10 cellular contexts compared by ENCODE assay signal in genomic region chr16:68331879-68332410, GRCh38. TPM values are rescaled to one million over a fixed set of nuclear protein-coding genes. Genes with fewer than 3 reads are reported as not detected.
DNase-seq lines count a peak whose midpoint lies in the region; ATAC-seq, FAIRE-seq and TF ChIP-seq lines count a peak whose summit lies in the region.
"Had no signal": no experiment of that assay in that cellular context is flagged by ENCODE, and none has a peak within 500 bp of the region (broad histone marks: within the 10 kb centered on the region; RNA-seq: fewer than 3 reads in every experiment).

No MANE protein-coding gene starts in this region.

- intact Hi-C loops in heart right ventricle (cut with DNase I) (loop anchor here in 1 of 10 donors (5.0 kb wide), 1 partner anchor 90 kb away; no protein-coding TSS in a partner anchor), left cardiac atrium (cut with DNase I) (loop anchor here in 1 of 2 donors (5.0 kb wide), 1 partner anchor 85 kb away; the partner anchor contains the start of gene PLA2G15), right lobe of liver (cut with DNase I) (no loop called here), transverse colon (cut with DNase I; ENCODE audit: low total_unique reads) (no loop called here)

- H3K4me1 ChIP-seq in heart right ventricle: peaks cover 0 to 33% (median 18%) of the 10 kb centered on the region in 9 donors
- H3K4me1 ChIP-seq in right lobe of liver: peaks cover 0 to 37% (median 11%) of the 10 kb centered on the region in 4 donors
- peaks cover 0 to 15% (median 5%) of the 10 kb centered on the region in 4 donors for H3K4me1 ChIP-seq in transverse colon
- peaks cover 0 to 37% (median 16%) of the 10 kb centered on the region in 4 donors for H3K4me1 ChIP-seq in tibial nerve

- DNase-seq in heart right ventricle (no peak), left cardiac atrium (no peak), right lobe of liver (no peak), transverse colon (no peak), SK-N-DZ (ENCODE audit: low spot score) (no peak), HTR-8/SVneo (ENCODE audit: insufficient read length, low spot score) (no peak), tibial nerve (ENCODE audit: low spot score in 2 of 2) (no peak)
- DNase-seq: SHP77; stimulated activated naive CD8-positive, alpha-beta T cell treated with anti-CD3 and anti-CD28 coated beads, Interleukin-15, Interleukin-2, amounts not matched to agents 100 U/mL and 50 U/mL, for 24 hours had no signal

- ATAC-seq in heart right ventricle (peak in 1 of 8 donors; percentile 7), left cardiac atrium (no peak), right lobe of liver (peak in 3 of 4 donors; percentile 19 to 28 (median 26))
- ATAC-seq: stimulated activated naive CD8-positive, alpha-beta T cell treated with anti-CD3 and anti-CD28 coated beads, Interleukin-15, Interleukin-2, amounts not matched to agents 100 U/mL and 50 U/mL, for 24 hours had no signal

- in situ Hi-C loops in transverse colon (cut with MboI; ENCODE audit: low pct_ligation_motif_present in 1 of 4, low pct_unique_long_range_greater_than_20kb in 1 of 4, low sequenced_read_pairs in 3 of 4): loop anchor here in 2 of 4 donors (5.0 kb wide), 1 partner anchor 75 kb away; no protein-coding TSS in a partner anchor

- no peak for TF ChIP-seq POLR2A in right lobe of liver (IDR thresholded peaks at IDR 0.05)
- TF ChIP-seq POLR2A in transverse colon (IDR thresholded peaks at IDR 0.05): no peak
- no peak for TF ChIP-seq POLR2A in tibial nerve (IDR thresholded peaks at IDR 0.05)

- H3K27me3 ChIP-seq in heart right ventricle (no peaks in the 10 kb centered on the region), right lobe of liver (no peaks in the 10 kb centered on the region), transverse colon (no peaks in the 10 kb centered on the region), tibial nerve (no peaks in the 10 kb centered on the region)

- FAIRE-seq in HTR-8/SVneo (lab: Jason Lieb, UNC): no peak

- H3K36me3 ChIP-seq in heart right ventricle (peaks cover 0 to 69% (median 5%) of the 10 kb centered on the region in 9 donors), right lobe of liver (peaks cover 0 to 8% (median under 1%) of the 10 kb centered on the region in 4 donors), transverse colon (peaks cover 0 to 6% (median 0%) of the 10 kb centered on the region in 4 donors), tibial nerve (peaks cover 0 to 47% (median 0%) of the 10 kb centered on the region in 3 donors)

- H3K9me3 ChIP-seq in heart right ventricle (no peaks in the 10 kb centered on the region), right lobe of liver (no peaks in the 10 kb centered on the region), transverse colon (no peaks in the 10 kb centered on the region), tibial nerve (no peaks in the 10 kb centered on the region)

- no peak overlapping the region for H3K4me3 ChIP-seq in heart right ventricle
- no peak overlapping the region for H3K4me3 ChIP-seq in right lobe of liver
- H3K4me3 ChIP-seq in transverse colon: no peak overlapping the region
- H3K4me3 ChIP-seq in tibial nerve: no peak overlapping the region

- H3K27ac ChIP-seq in heart right ventricle (peak overlapping the region in 8 of 10 donors; percentile 17 to 74 (median 50)), angular gyrus (ENCODE audit: low read depth, low read length) (peak overlapping the region; percentile 32), right lobe of liver (peak overlapping the region; percentile 51 to 73 (median 61)), transverse colon (peak overlapping the region; percentile 24 to 61 (median 52)), tibial nerve (peak overlapping the region in 2 of 4 donors; percentile 47 to 56)

- no peak for TF ChIP-seq CTCF in heart right ventricle (IDR thresholded peaks at IDR 0.05)
- TF ChIP-seq CTCF in right lobe of liver (IDR thresholded peaks at IDR 0.05): no peak
- no peak for TF ChIP-seq CTCF in transverse colon (IDR thresholded peaks at IDR 0.05)
- TF ChIP-seq CTCF in tibial nerve (IDR thresholded peaks at IDR 0.05): no peak

- TF ChIP-seq EP300 in transverse colon (IDR thresholded peaks at IDR 0.05; ENCODE audit: low read depth): no peak
- TF ChIP-seq EP300 in tibial nerve (IDR thresholded peaks at IDR 0.05): no peak

- 22 to 36% methylated on average over 4 of the region's 4 CpGs for WGBS in heart right ventricle, 2 donors
- 9% methylated on average over 3 of the region's 4 CpGs for WGBS in right lobe of liver (ENCODE audit: insufficient coverage, low coverage, low lambda C conversion rate, missing lambda C conversion rate)
- 36 to 40% methylated on average over 2 to 4 of the region's 4 CpGs for WGBS in transverse colon (ENCODE audit: low coverage in 1 of 2), 2 donors
- 19 to 21% methylated on average over 4 of the region's 4 CpGs for WGBS in tibial nerve, 2 donors

RNA-seq across cellular contexts. Expression of gene PRMT7, which starts 21.1 kb away (rescaled TPM):
- 10 to 100 TPM; 22.0 to 39.2 (median 30.7) TPM for total RNA-seq in heart right ventricle
- polyA plus RNA-seq in heart right ventricle: 10 to 100 TPM; 18.1 to 57.8 TPM
- 10 to 100 TPM; 24.3 to 24.9 TPM for total RNA-seq in left cardiac atrium
- total RNA-seq in right lobe of liver: 10 to 100 TPM; 13.1 to 28.3 (median 21.1) TPM
- total RNA-seq in transverse colon: 100 to 1,000 TPM in 1 of 4 donors, 10 to 100 TPM in 3; 20.6 to 115 (median 38.5) TPM
- polyA plus RNA-seq in SK-N-DZ (2014; cell fraction: cytosol; rRNA removed): 53.7 and 60.6 TPM in 2 replicates
- polyA plus RNA-seq in SK-N-DZ (2014; cell fraction: nucleus; rRNA removed): 116 and 144 TPM in 2 replicates
- total RNA-seq in tibial nerve: 10 to 100 TPM; 74.1 to 91.5 (median 78.0) TPM

RNA-seq across cellular contexts. Expression of gene SLC7A6OS, which starts 21.2 kb away (rescaled TPM):
- total RNA-seq in heart right ventricle (10 to 100 TPM in 9 of 10 donors, 1 to 10 TPM in 1; 9.9 to 14.4 (median 12.8) TPM), left cardiac atrium (10 to 100 TPM; 10.2 to 10.7 TPM), right lobe of liver (1 to 10 TPM; 4.0 to 5.4 (median 4.8) TPM), transverse colon (10 to 100 TPM in 3 of 4 donors, 1 to 10 TPM in 1; 7.8 to 49.0 (median 15.3) TPM), tibial nerve (10 to 100 TPM; 13.4 to 19.5 (median 14.2) TPM)
- 1 to 10 TPM; 7.3 to 9.6 TPM for polyA plus RNA-seq in heart right ventricle
- polyA plus RNA-seq in SK-N-DZ (2014; cell fraction: cytosol; rRNA removed): 14.8 and 15.7 TPM in 2 replicates
- 33.2 and 43.1 TPM in 2 replicates for polyA plus RNA-seq in SK-N-DZ (2014; cell fraction: nucleus; rRNA removed)

Comparison
In these comparisons a context has a peak if more than half of its experiments do, and no peak if none do; other contexts are left out.
1. ATAC-seq: peak in right lobe of liver (3 of 4); none in left cardiac atrium (0 of 2).